20 cellular contexts compared by ENCODE assay signal in genomic region chr3:183924956-183925355, GRCh38. TPM values are rescaled to one million over a fixed set of nuclear protein-coding genes. Genes with fewer than 3 reads are reported as not detected.
DNase-seq lines count a peak whose midpoint lies in the region; FAIRE-seq and TF ChIP-seq lines count a peak whose summit lies in the region.
"Had no signal": no experiment of that assay in that cellular context is flagged by ENCODE, and none has a peak within 500 bp of the region (broad histone marks: within the 10 kb centered on the region; RNA-seq: fewer than 3 reads in every experiment).

No MANE protein-coding gene starts in this region.

- no peak overlapping the region for H3K4me2 ChIP-seq in H9 (ENCODE audit: insufficient read depth, insufficient read length, low read length)
- H3K4me2 ChIP-seq: GM23338 had no signal

- H2AK5ac ChIP-seq in H9 (ENCODE audit: insufficient read length, low read length) = no peak overlapping the region

- no peak overlapping the region for H2BK120ac ChIP-seq in H9 (ENCODE audit: low read depth, low read length, poor library complexity, severe bottlenecking)

- H3K9me3 Mint-ChIP-seq in neural crest cell (no peaks in the 10 kb centered on the region), H9 (no peaks in the 10 kb centered on the region)
- H3K9me3 Mint-ChIP-seq: GM23338; T-helper 1 cell treated with Interleukin-12 subunit alpha and Interleukin-12 subunit beta and Interleukin-4 antibody, amounts not matched to agents 30 μg/mL and 1 μg/mL, for 36 hours had no signal

- H3K79me1 ChIP-seq in H9 (ENCODE audit: insufficient read depth, low read depth, low read length, poor library complexity, severe bottlenecking) = no peaks in the 10 kb centered on the region

- no peaks in the 10 kb centered on the region for H3K79me2 ChIP-seq in H9 (ENCODE audit: insufficient read depth, low read length)

- peak; percentile 11 for FAIRE-seq in H54 (lab: Jason Lieb, UNC)
- FAIRE-seq: frontal cortex had no signal

- H3K27ac Mint-ChIP-seq in neural crest cell (ENCODE audit: unreplicated experiment) (peak overlapping the region; percentile 50), H9 (no peak overlapping the region)
- H3K27ac Mint-ChIP-seq: GM23338; T-helper 1 cell treated with Interleukin-12 subunit alpha and Interleukin-12 subunit beta and Interleukin-4 antibody, amounts not matched to agents 30 μg/mL and 1 μg/mL, for 36 hours had no signal

- H3K36me3 ChIP-seq in esophagus (ENCODE audit: control insufficient read depth in 2 of 2, insufficient read depth in 2 of 2, low read length in 1 of 2) = peaks cover 15 to 34% of the 10 kb centered on the region in 2 donors

- H3K23me2 ChIP-seq in H9 (ENCODE audit: insufficient read length, low read depth, low read length, poor library complexity, severe bottlenecking) = no peaks in the 10 kb centered on the region

- no peak for DNase-seq in H54 (ENCODE audit: insufficient read length, low spot score)
- DNase-seq in RKO (ENCODE audit: low spot score) = peak; percentile 31
- DNase-seq in neural crest cell (ENCODE audit: low read depth, low spot score) = no peak
- no peak for DNase-seq in UCSD-AML1 (lab: John Stamatoyannopoulos, UW; ENCODE audit: unreplicated experiment)
- no peak for DNase-seq in H9
- no peak for DNase-seq in cardiac septum (ENCODE audit: low spot score)
- DNase-seq in NCI-H748 treated with DMSO at 0.1 percent for 48 hours (lab: John Stamatoyannopoulos, UW) = no peak
- DNase-seq: activated T-cell treated with anti-CD3 and anti-CD28 coated beads, Interleukin-2, amount 50 U/mL, for 1 hour; amniotic stem cell; DMS153; NCI-H2081; NCI-H69; right cardiac atrium; RPMI8226; stimulated activated CD4-positive, alpha-beta T cell treated with anti-CD3 and anti-CD28 coated beads, Interleukin-4, amount 100 ng/mL, for 1 hour; transverse colon had no signal

- no peak overlapping the region for H2BK12ac ChIP-seq in H9 (ENCODE audit: insufficient read length, low read depth, low read length)

- intact Hi-C loops in cardiac septum (cut with DNase I) = no loop called here

- no peak overlapping the region for H3K9ac ChIP-seq in H9 (ENCODE audit: extremely low read depth, insufficient read length, low read length)

- no peak overlapping the region for H3K14ac ChIP-seq in H9 (ENCODE audit: insufficient read depth, low read length)

- H2BK15ac ChIP-seq in H9 (ENCODE audit: low read depth, low read length) = no peak overlapping the region

- H3T11ph ChIP-seq in H9 (ENCODE audit: low read length) = no peak overlapping the region

- no peak overlapping the region for H3K56ac ChIP-seq in H9 (ENCODE audit: insufficient read length, low read depth, low read length)

- H3K18ac ChIP-seq in H9 (ENCODE audit: insufficient read length, low read depth, low read length) = no peak overlapping the region

- no peak overlapping the region for H3K4me3 ChIP-seq in esophagus (ENCODE audit: low read depth in 1 of 2, low read length in 2 of 2)
- H3K4me3 ChIP-seq: GM23338, transverse colon had no signal

- H3K23ac ChIP-seq in H9 (ENCODE audit: insufficient read length, low read depth, low read length) = no peak overlapping the region

- TF ChIP-seq POLR2A in H54 (IDR thresholded peaks at IDR 0.05; ENCODE audit: low read depth, low read length) = no peak

- no peaks in the 10 kb centered on the region for H3K9me3 ChIP-seq in esophagus (ENCODE audit: control insufficient read depth in 2 of 2, insufficient read depth in 1 of 2, low read depth in 1 of 2, low read length in 1 of 2)
- H3K9me3 ChIP-seq in H9 (ENCODE audit: control insufficient read depth, low read depth, low read length) = no peaks in the 10 kb centered on the region
- H3K9me3 ChIP-seq: transverse colon had no signal

- H3K27me3 Mint-ChIP-seq in neural crest cell (ENCODE audit: low read depth) (no peaks in the 10 kb centered on the region), H9 (ENCODE audit: low read depth) (no peaks in the 10 kb centered on the region)

- H3K4me3 Mint-ChIP-seq in neural crest cell (no peak overlapping the region), H9 (no peak overlapping the region)
- H3K4me3 Mint-ChIP-seq: GM23338; T-helper 1 cell treated with Interleukin-12 subunit alpha and Interleukin-12 subunit beta and Interleukin-4 antibody, amounts not matched to agents 30 μg/mL and 1 μg/mL, for 36 hours had no signal

- no peak for TF ChIP-seq CTCF in neural crest cell (conservative IDR thresholded peaks at IDR 0.05)
- TF ChIP-seq CTCF in H9 (conservative IDR thresholded peaks at IDR 0.05) = no peak

- H3K36me3 Mint-ChIP-seq in neural crest cell (ENCODE audit: low read depth) (no peaks in the 10 kb centered on the region), H9 (ENCODE audit: insufficient read depth in 1 of 3, low read depth in 3 of 3) (peaks cover 10 to 60% (median 36%) of the 10 kb centered on the region in 3 experiments; a peak in 6 of 7 replicates)

- peaks cover 0 to 6% of the 10 kb centered on the region in 2 donors for H3K4me1 ChIP-seq in esophagus (ENCODE audit: control insufficient read depth in 2 of 2, insufficient read depth in 2 of 2, low read length in 1 of 2)
- no peaks in the 10 kb centered on the region for H3K4me1 ChIP-seq in H9 (ENCODE audit: insufficient read depth, low read length)

- H4K20me1 ChIP-seq in H9 (ENCODE audit: control insufficient read depth, insufficient read depth, insufficient read length) = no peaks in the 10 kb centered on the region

- H3K27me3 ChIP-seq in esophagus (ENCODE audit: control insufficient read depth in 1 of 2, insufficient read depth in 2 of 2, low read length in 2 of 2) (no peaks in the 10 kb centered on the region), H9 (ENCODE audit: insufficient read depth, low read length) (no peaks in the 10 kb centered on the region)
- H3K27me3 ChIP-seq: transverse colon had no signal

- no peak overlapping the region for H2AFZ ChIP-seq in H9 (ENCODE audit: low read length)
- H2AFZ ChIP-seq: GM23338 had no signal

- H3K4me1 Mint-ChIP-seq in neural crest cell = no peaks in the 10 kb centered on the region
- no peaks in the 10 kb centered on the region for H3K4me1 Mint-ChIP-seq in H9
- H3K4me1 Mint-ChIP-seq: GM23338 had no signal

- H2BK20ac ChIP-seq in H9 (ENCODE audit: low read depth, low read length, poor library complexity, severe bottlenecking) = no peak overlapping the region

- no peak overlapping the region for H4K5ac ChIP-seq in H9 (ENCODE audit: insufficient read length, low read depth, low read length)

- H4K91ac ChIP-seq in H9 (ENCODE audit: insufficient read length, low read depth, low read length) = no peak overlapping the region

- no peak overlapping the region for H3K4ac ChIP-seq in H9 (ENCODE audit: low read depth, low read length)

- H4K8ac ChIP-seq in H9 (replicated peaks; ENCODE audit: insufficient read length, low read depth, low read length) = no peak overlapping the region

- H3K27ac ChIP-seq in esophagus (ENCODE audit: low read depth in 2 of 2, low read length in 1 of 2) (peak overlapping the region; percentile 84 to 94), H9 (ENCODE audit: insufficient read length, low read depth, low read length) (no peak overlapping the region)
- H3K27ac ChIP-seq: transverse colon had no signal

- no peak overlapping the region for H2BK5ac ChIP-seq in H9 (ENCODE audit: insufficient read length, low read length)

- WGBS in esophagus, 2 donors = 55 to 77% methylated on average over 7 of the region's 7 CpGs
- WGBS in H9 (ENCODE audit: extremely low coverage, insufficient read length, low lambda C conversion rate) = no CpG with 5 or more reads among the region's 7 CpGs

RNA-seq across cellular contexts. Expression of gene PARL, which starts 40.3 kb away (rescaled TPM):
- polyA plus RNA-seq in esophagus = 10 to 100 TPM; 45.8 to 59.6 TPM
- 69.8 and 70.4 TPM in 2 replicates for total RNA-seq in neural crest cell
- total RNA-seq in H9 (2021) = 94.5 and 95.5 TPM in 2 replicates
- total RNA-seq in cardiac septum = 57.2 TPM
